In genomic region chr19:41352609-41353465, GRCh38 we compare ENCODE assay signal across 8 cellular contexts. TPM values are rescaled to one million over a fixed set of nuclear protein-coding genes. Genes with fewer than 3 reads are reported as not detected.
DNase-seq lines count a peak whose midpoint lies in the region; ATAC-seq and TF ChIP-seq lines count a peak whose summit lies in the region.

No MANE protein-coding gene starts in this region.

- H3K4me3 Mint-ChIP-seq in stimulated activated memory B cell treated with anti-CD40 and anti-IgM and Interleukin-4, amounts not matched to agents 10 μg/mL and 1 μg/mL and 100 μg/mL, for 72 hours: peak overlapping the region; percentile 99

- DNase-seq in NCI-H345 (lab: John Stamatoyannopoulos, UW) (peak; percentile 18), NCI-H345 treated with DMSO at 0.1 percent for 48 hours (lab: John Stamatoyannopoulos, UW; ENCODE audit: unreplicated experiment) (no peak), NCI-H748 (lab: John Stamatoyannopoulos, UW; ENCODE audit: unreplicated experiment) (peak; percentile 74), epithelial cell of proximal tubule (ENCODE audit: low read depth) (no peak), myocyte (ENCODE audit: low read depth) (peak; percentile 67), cerebellum (ENCODE audit: low spot score) (no peak)
- peak; percentile 41 for DNase-seq in activated CD8-positive, alpha-beta memory T cell treated with anti-CD3 and anti-CD28 coated beads, Interleukin-2, amount 50 U/mL, for 1 hour (ENCODE audit: extremely low read depth)

- H3K27ac Mint-ChIP-seq in stimulated activated memory B cell treated with anti-CD40 and anti-IgM and Interleukin-4, amounts not matched to agents 10 μg/mL and 1 μg/mL and 100 μg/mL, for 72 hours: peak overlapping the region; percentile 91

- TF ChIP-seq CTCF in epithelial cell of proximal tubule (conservative IDR thresholded peaks at IDR 0.05; ENCODE audit: low read depth, low read length): peak; percentile 65

- no peaks in the 10 kb centered on the region for H3K27me3 Mint-ChIP-seq in stimulated activated memory B cell treated with anti-CD40 and anti-IgM and Interleukin-4, amounts not matched to agents 10 μg/mL and 1 μg/mL and 100 μg/mL, for 72 hours

- peaks cover 32% of the 10 kb centered on the region for H3K36me3 Mint-ChIP-seq in stimulated activated memory B cell treated with anti-CD40 and anti-IgM and Interleukin-4, amounts not matched to agents 10 μg/mL and 1 μg/mL and 100 μg/mL, for 72 hours

- peak overlapping the region; percentile 93 for H3K4me3 ChIP-seq in epithelial cell of proximal tubule (ENCODE audit: low read depth, low read length)

- peaks cover 74% of the 10 kb centered on the region for H3K4me1 Mint-ChIP-seq in stimulated activated memory B cell treated with anti-CD40 and anti-IgM and Interleukin-4, amounts not matched to agents 10 μg/mL and 1 μg/mL and 100 μg/mL, for 72 hours

- H3K9me3 Mint-ChIP-seq in stimulated activated memory B cell treated with anti-CD40 and anti-IgM and Interleukin-4, amounts not matched to agents 10 μg/mL and 1 μg/mL and 100 μg/mL, for 72 hours: no peaks in the 10 kb centered on the region

- ATAC-seq in stimulated activated memory B cell treated with anti-CD40 and anti-IgM and Interleukin-4, amounts not matched to agents 10 μg/mL and 1 μg/mL and 100 μg/mL, for 72 hours: peak; percentile 52

RNA-seq across cellular contexts. Expression of gene TGFB1, which starts 0.9 kb away (rescaled TPM):
- 8.5 and 24.3 TPM in 2 replicates for total RNA-seq in epithelial cell of proximal tubule
- total RNA-seq in myocyte: 12.3 and 17.1 TPM in 2 replicates
- polyA plus RNA-seq in myocyte (2012): 84.2 TPM
- total RNA-seq in cerebellum: 1.7 TPM

RNA-seq across cellular contexts. Expression of gene B9D2, which starts 11.1 kb away (rescaled TPM):
- total RNA-seq in epithelial cell of proximal tubule (5.3 and 22.9 TPM in 2 replicates), myocyte (3.5 and 5.0 TPM in 2 replicates), cerebellum (2.4 TPM)
- polyA plus RNA-seq in myocyte (2012): 6.6 TPM

RNA-seq across cellular contexts. Expression of gene TMEM91, which starts 23.5 kb away (rescaled TPM):
- total RNA-seq in epithelial cell of proximal tubule (2.7 and 3.5 TPM in 2 replicates), myocyte (0.59 and 1.7 TPM in 2 replicates), cerebellum (5.6 TPM)
- polyA plus RNA-seq in myocyte (2012): 5.8 TPM

RNA-seq across cellular contexts. Expression of gene CCDC97, which starts 42.9 kb away (rescaled TPM):
- 11.4 and 11.6 TPM in 2 replicates for total RNA-seq in epithelial cell of proximal tubule
- total RNA-seq in myocyte: 16.0 and 17.4 TPM in 2 replicates
- polyA plus RNA-seq in myocyte (2012): 19.4 TPM
- 8.3 TPM for total RNA-seq in cerebellum

RNA-seq across cellular contexts. Expression of gene EXOSC5, which starts 44.3 kb away (rescaled TPM):
- total RNA-seq in epithelial cell of proximal tubule: 23.7 and 43.8 TPM in 2 replicates
- total RNA-seq in myocyte: 22.2 and 35.4 TPM in 2 replicates
- 22.3 TPM for polyA plus RNA-seq in myocyte (2012)
- total RNA-seq in cerebellum: 7.4 TPM

Comparison
In these comparisons a context has a peak if more than half of its experiments do, and no peak if none do; other contexts are left out.
1. DNase-seq: peak in NCI-H345 (single experiment), NCI-H748 (single experiment), activated CD8-positive, alpha-beta memory T cell treated with anti-CD3 and anti-CD28 coated beads, Interleukin-2, amount 50 U/mL, for 1 hour (single experiment) and myocyte (single experiment); none in NCI-H345 treated with DMSO at 0.1 percent for 48 hours (single experiment), epithelial cell of proximal tubule (single experiment) and cerebellum (single experiment).